ENCODE assay signal across 1 cellular context in genomic region chr7:128792471-128793183, GRCh38.
TF ChIP-seq lines count a peak whose summit lies in the region.

No MANE protein-coding gene starts in this region.

TF ChIP-seq in K562, 482 proteins besides CTCF, POLR2A, EP300 and RAD21 (continued from another document and continues in another):
- TF ChIP-seq, protein P1, sequence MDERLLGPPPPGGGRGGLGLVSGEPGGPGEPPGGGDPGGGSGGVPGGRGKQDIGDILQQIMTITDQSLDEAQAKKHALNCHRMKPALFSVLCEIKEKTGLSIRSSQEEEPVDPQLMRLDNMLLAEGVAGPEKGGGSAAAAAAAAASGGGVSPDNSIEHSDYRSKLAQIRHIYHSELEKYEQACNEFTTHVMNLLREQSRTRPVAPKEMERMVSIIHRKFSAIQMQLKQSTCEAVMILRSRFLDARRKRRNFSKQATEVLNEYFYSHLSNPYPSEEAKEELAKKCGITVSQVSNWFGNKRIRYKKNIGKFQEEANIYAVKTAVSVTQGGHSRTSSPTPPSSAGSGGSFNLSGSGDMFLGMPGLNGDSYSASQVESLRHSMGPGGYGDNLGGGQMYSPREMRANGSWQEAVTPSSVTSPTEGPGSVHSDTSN (CRISPR knock-in tag; IDR thresholded peaks at IDR 0.05; ENCODE audit: low read depth): no peak
- TF ChIP-seq, protein P1 (tag; conservative IDR thresholded peaks at IDR 0.05; ENCODE audit: low read depth): no peak
- peak; percentile 83 for TF ChIP-seq CLOCK (CRISPR knock-in tag; IDR thresholded peaks at IDR 0.05; ENCODE audit: borderline replicate concordance)
- TF ChIP-seq CBX2 (IDR thresholded peaks at IDR 0.05; ENCODE audit: insufficient read depth, low read length, poor library complexity, severe bottlenecking): no peak
- TF ChIP-seq, protein P2, sequence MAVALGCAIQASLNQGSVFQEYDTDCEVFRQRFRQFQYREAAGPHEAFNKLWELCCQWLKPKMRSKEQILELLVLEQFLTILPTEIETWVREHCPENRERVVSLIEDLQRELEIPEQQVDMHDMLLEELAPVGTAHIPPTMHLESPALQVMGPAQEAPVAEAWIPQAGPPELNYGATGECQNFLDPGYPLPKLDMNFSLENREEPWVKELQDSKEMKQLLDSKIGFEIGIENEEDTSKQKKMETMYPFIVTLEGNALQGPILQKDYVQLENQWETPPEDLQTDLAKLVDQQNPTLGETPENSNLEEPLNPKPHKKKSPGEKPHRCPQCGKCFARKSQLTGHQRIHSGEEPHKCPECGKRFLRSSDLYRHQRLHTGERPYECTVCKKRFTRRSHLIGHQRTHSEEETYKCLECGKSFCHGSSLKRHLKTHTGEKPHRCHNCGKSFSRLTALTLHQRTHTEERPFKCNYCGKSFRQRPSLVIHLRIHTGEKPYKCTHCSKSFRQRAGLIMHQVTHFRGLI (CRISPR knock-in tag; IDR thresholded peaks at IDR 0.05): no peak
- no peak for TF ChIP-seq ZNF444 (CRISPR knock-in tag; IDR thresholded peaks at IDR 0.05)
- no peak for TF ChIP-seq BACH1 (tag; IDR thresholded peaks at IDR 0.05)
- peak; percentile 33; the same call in 1 of the 2 replicates for TF ChIP-seq SP1 (CRISPR knock-in tag; IDR thresholded peaks at IDR 0.05)
- no peak for TF ChIP-seq ZFP1 (CRISPR knock-in tag; IDR thresholded peaks at IDR 0.05)
- TF ChIP-seq KDM2B (CRISPR knock-in tag; IDR thresholded peaks at IDR 0.05): no peak
- TF ChIP-seq HDAC1 (IDR thresholded peaks at IDR 0.05): peak; percentile 23 to 45; a peak in 1 of 4 replicates
- TF ChIP-seq MNT (conservative IDR thresholded peaks at IDR 0.05): peak; percentile 86 to 91
- TF ChIP-seq, protein P3, sequence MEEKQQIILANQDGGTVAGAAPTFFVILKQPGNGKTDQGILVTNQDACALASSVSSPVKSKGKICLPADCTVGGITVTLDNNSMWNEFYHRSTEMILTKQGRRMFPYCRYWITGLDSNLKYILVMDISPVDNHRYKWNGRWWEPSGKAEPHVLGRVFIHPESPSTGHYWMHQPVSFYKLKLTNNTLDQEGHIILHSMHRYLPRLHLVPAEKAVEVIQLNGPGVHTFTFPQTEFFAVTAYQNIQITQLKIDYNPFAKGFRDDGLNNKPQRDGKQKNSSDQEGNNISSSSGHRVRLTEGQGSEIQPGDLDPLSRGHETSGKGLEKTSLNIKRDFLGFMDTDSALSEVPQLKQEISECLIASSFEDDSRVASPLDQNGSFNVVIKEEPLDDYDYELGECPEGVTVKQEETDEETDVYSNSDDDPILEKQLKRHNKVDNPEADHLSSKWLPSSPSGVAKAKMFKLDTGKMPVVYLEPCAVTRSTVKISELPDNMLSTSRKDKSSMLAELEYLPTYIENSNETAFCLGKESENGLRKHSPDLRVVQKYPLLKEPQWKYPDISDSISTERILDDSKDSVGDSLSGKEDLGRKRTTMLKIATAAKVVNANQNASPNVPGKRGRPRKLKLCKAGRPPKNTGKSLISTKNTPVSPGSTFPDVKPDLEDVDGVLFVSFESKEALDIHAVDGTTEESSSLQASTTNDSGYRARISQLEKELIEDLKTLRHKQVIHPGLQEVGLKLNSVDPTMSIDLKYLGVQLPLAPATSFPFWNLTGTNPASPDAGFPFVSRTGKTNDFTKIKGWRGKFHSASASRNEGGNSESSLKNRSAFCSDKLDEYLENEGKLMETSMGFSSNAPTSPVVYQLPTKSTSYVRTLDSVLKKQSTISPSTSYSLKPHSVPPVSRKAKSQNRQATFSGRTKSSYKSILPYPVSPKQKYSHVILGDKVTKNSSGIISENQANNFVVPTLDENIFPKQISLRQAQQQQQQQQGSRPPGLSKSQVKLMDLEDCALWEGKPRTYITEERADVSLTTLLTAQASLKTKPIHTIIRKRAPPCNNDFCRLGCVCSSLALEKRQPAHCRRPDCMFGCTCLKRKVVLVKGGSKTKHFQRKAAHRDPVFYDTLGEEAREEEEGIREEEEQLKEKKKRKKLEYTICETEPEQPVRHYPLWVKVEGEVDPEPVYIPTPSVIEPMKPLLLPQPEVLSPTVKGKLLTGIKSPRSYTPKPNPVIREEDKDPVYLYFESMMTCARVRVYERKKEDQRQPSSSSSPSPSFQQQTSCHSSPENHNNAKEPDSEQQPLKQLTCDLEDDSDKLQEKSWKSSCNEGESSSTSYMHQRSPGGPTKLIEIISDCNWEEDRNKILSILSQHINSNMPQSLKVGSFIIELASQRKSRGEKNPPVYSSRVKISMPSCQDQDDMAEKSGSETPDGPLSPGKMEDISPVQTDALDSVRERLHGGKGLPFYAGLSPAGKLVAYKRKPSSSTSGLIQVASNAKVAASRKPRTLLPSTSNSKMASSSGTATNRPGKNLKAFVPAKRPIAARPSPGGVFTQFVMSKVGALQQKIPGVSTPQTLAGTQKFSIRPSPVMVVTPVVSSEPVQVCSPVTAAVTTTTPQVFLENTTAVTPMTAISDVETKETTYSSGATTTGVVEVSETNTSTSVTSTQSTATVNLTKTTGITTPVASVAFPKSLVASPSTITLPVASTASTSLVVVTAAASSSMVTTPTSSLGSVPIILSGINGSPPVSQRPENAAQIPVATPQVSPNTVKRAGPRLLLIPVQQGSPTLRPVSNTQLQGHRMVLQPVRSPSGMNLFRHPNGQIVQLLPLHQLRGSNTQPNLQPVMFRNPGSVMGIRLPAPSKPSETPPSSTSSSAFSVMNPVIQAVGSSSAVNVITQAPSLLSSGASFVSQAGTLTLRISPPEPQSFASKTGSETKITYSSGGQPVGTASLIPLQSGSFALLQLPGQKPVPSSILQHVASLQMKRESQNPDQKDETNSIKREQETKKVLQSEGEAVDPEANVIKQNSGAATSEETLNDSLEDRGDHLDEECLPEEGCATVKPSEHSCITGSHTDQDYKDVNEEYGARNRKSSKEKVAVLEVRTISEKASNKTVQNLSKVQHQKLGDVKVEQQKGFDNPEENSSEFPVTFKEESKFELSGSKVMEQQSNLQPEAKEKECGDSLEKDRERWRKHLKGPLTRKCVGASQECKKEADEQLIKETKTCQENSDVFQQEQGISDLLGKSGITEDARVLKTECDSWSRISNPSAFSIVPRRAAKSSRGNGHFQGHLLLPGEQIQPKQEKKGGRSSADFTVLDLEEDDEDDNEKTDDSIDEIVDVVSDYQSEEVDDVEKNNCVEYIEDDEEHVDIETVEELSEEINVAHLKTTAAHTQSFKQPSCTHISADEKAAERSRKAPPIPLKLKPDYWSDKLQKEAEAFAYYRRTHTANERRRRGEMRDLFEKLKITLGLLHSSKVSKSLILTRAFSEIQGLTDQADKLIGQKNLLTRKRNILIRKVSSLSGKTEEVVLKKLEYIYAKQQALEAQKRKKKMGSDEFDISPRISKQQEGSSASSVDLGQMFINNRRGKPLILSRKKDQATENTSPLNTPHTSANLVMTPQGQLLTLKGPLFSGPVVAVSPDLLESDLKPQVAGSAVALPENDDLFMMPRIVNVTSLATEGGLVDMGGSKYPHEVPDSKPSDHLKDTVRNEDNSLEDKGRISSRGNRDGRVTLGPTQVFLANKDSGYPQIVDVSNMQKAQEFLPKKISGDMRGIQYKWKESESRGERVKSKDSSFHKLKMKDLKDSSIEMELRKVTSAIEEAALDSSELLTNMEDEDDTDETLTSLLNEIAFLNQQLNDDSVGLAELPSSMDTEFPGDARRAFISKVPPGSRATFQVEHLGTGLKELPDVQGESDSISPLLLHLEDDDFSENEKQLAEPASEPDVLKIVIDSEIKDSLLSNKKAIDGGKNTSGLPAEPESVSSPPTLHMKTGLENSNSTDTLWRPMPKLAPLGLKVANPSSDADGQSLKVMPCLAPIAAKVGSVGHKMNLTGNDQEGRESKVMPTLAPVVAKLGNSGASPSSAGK (IDR thresholded peaks at IDR 0.05): peak; percentile 93
- TF ChIP-seq MYC (IDR thresholded peaks at IDR 0.05; ENCODE audit: low read depth, low read length): peak; percentile 69; the same call in 1 of the 2 replicates
- peak; percentile 17; the same call in 1 of the 2 replicates for TF ChIP-seq MYC (CRISPR knock-in tag; IDR thresholded peaks at IDR 0.05; ENCODE audit: borderline replicate concordance, low read depth)
- no peak for TF ChIP-seq ARID3A (IDR thresholded peaks at IDR 0.05; ENCODE audit: borderline replicate concordance, low read depth, low read length)
- no peak for TF ChIP-seq ESRRA (IDR thresholded peaks at IDR 0.05; ENCODE audit: borderline replicate concordance, low read depth)
- TF ChIP-seq NR4A1 (CRISPR knock-in tag; IDR thresholded peaks at IDR 0.05): no peak; the same call in 1 of the 2 replicates
- peak; percentile 69; the same call in 1 of the 2 replicates for TF ChIP-seq NR4A1 (tag; IDR thresholded peaks at IDR 0.05)
- peak; percentile 63; the same call in 1 of the 2 replicates for TF ChIP-seq KLF6 (CRISPR knock-in tag; IDR thresholded peaks at IDR 0.05; ENCODE audit: borderline replicate concordance)
- 0 out of 2 replicates have a peak, but pooled peaks have one; percentile 11 for TF ChIP-seq ARID1B (IDR thresholded peaks at IDR 0.05)
- 0 out of 2 replicates have a peak, but pooled peaks have one; percentile 7 for TF ChIP-seq ZNF384 (IDR thresholded peaks at IDR 0.05; ENCODE audit: low read depth, low read length)
- no peak for TF ChIP-seq ZBTB1 (CRISPR knock-in tag; IDR thresholded peaks at IDR 0.05; ENCODE audit: borderline replicate concordance, low read depth)
- TF ChIP-seq, protein P4, sequence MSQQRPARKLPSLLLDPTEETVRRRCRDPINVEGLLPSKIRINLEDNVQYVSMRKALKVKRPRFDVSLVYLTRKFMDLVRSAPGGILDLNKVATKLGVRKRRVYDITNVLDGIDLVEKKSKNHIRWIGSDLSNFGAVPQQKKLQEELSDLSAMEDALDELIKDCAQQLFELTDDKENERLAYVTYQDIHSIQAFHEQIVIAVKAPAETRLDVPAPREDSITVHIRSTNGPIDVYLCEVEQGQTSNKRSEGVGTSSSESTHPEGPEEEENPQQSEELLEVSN (IDR thresholded peaks at IDR 0.05; ENCODE audit: borderline replicate concordance in 1 of 2, extremely low read depth in 1 of 2, insufficient read depth in 1 of 2, insufficient read length in 1 of 2, low read depth in 1 of 2, low read length in 1 of 2, poor library complexity in 1 of 2, severe bottlenecking in 1 of 2): peak; percentile 67 to 83
- TF ChIP-seq PYGO2 (tag; IDR thresholded peaks at IDR 0.05): no peak
- TF ChIP-seq ETV1 (tag; conservative IDR thresholded peaks at IDR 0.05; ENCODE audit: low read depth): 0 out of 2 replicates have a peak, but pooled peaks have one; percentile 7
- TF ChIP-seq GABPB1 (CRISPR knock-in tag; IDR thresholded peaks at IDR 0.05): no peak
- peak; percentile 54 for TF ChIP-seq CXXC5 (CRISPR knock-in tag; IDR thresholded peaks at IDR 0.05)
